29 cellular contexts compared by ENCODE assay signal in genomic region chr18:77031662-77032061, GRCh38.
DNase-seq lines count a peak whose midpoint lies in the region; ATAC-seq and TF ChIP-seq lines count a peak whose summit lies in the region.
"Had no signal": no experiment of that assay in that cellular context is flagged by ENCODE, and none has a peak within 500 bp of the region (broad histone marks: within the 10 kb centered on the region; RNA-seq: fewer than 3 reads in every experiment).

No MANE protein-coding gene starts in this region.

- no peak overlapping the region for H4K8ac ChIP-seq in neuronal stem cell (ENCODE audit: low read depth, low read length)

- H3K9ac ChIP-seq in neuronal stem cell (ENCODE audit: low read depth, low read length, poor library complexity), result no peak overlapping the region
- H3K9ac ChIP-seq: neural progenitor cell had no signal

- ATAC-seq in Right ventricle myocardium superior (ENCODE audit: poor library complexity), result peak; percentile 15
- no peak for ATAC-seq in central memory CD8-positive, alpha-beta T cell (replicated peaks; ENCODE audit: extremely low read depth, poor library complexity, severe bottlenecking)
- peak; percentile 34 for ATAC-seq in upper lobe of right lung
- ATAC-seq: A549; activated T-cell treated with anti-CD3 and anti-CD28 coated beads, Interleukin-2, amount 50 U/mL, for 72 hours; GM12878; K562; SK-N-SH treated with all-trans-retinoic acid at 6 μM for 48 hours; stimulated activated memory B cell treated with anti-CD40 and anti-IgM and Interleukin-4, amounts not matched to agents 10 μg/mL and 1 μg/mL and 100 μg/mL, for 72 hours; T-helper 17 cell had no signal

- no CpG with 5 or more reads among the region's 9 CpGs for WGBS in neuronal stem cell (ENCODE audit: extremely low coverage in 2 of 2, insufficient read length in 2 of 2, insufficient replicate concordance in 1 of 2), 2 donors

- H3K4me1 ChIP-seq in right atrium auricular region (peaks cover 0 to 6% of the 10 kb centered on the region in 2 donors), neuronal stem cell (ENCODE audit: control insufficient read depth in 2 of 2, insufficient read depth in 1 of 2, low read depth in 1 of 2, low read length in 2 of 2) (peaks cover 5 to 8% of the 10 kb centered on the region in 2 donors), upper lobe of right lung (no peaks in the 10 kb centered on the region), tibial artery (peaks cover 0 to 6% (median 0%) of the 10 kb centered on the region in 4 donors)
- H3K4me1 ChIP-seq: A549, neural progenitor cell had no signal

- intact Hi-C loops in Right ventricle myocardium superior (cut with DNase I) (no loop called here), upper lobe of right lung (cut with DNase I) (no loop called here), tibial artery (cut with DNase I; ENCODE audit: low total_unique reads) (no loop called here)

- peak overlapping the region; percentile 3 for H2AFZ ChIP-seq in neuronal stem cell (ENCODE audit: low read length)
- H2AFZ ChIP-seq: neural progenitor cell had no signal

- H4K91ac ChIP-seq in neuronal stem cell (ENCODE audit: low read depth, low read length, poor library complexity), result no peak overlapping the region

- peaks cover 58% of the 10 kb centered on the region for H3K4me1 Mint-ChIP-seq in central memory CD8-positive, alpha-beta T cell

- H3K27me3 Mint-ChIP-seq in central memory CD8-positive, alpha-beta T cell, result no peaks in the 10 kb centered on the region
- H3K27me3 Mint-ChIP-seq: memory B cell; stimulated activated memory B cell treated with anti-CD40 and anti-IgM and Interleukin-4, amounts not matched to agents 10 μg/mL and 1 μg/mL and 100 μg/mL, for 72 hours; T-helper 17 cell had no signal

- H3K4ac ChIP-seq in neuronal stem cell (ENCODE audit: low read length), result no peak overlapping the region

- H3K36me3 ChIP-seq in right atrium auricular region, result no peaks in the 10 kb centered on the region
- no peaks in the 10 kb centered on the region for H3K36me3 ChIP-seq in neuronal stem cell (replicated peaks in 1 of 2; ENCODE audit: control insufficient read depth in 2 of 2, insufficient read depth in 2 of 2, low read length in 2 of 2)
- no peaks in the 10 kb centered on the region for H3K36me3 ChIP-seq in upper lobe of right lung
- no peaks in the 10 kb centered on the region for H3K36me3 ChIP-seq in tibial artery
- H3K36me3 ChIP-seq: neural progenitor cell, sigmoid colon, thoracic aorta had no signal

- H3K14ac ChIP-seq in neuronal stem cell (ENCODE audit: low read length), result no peak overlapping the region

- H3K27ac Mint-ChIP-seq in central memory CD8-positive, alpha-beta T cell (ENCODE audit: low read depth), result peak overlapping the region; percentile 46
- H3K27ac Mint-ChIP-seq: stimulated activated memory B cell treated with anti-CD40 and anti-IgM and Interleukin-4, amounts not matched to agents 10 μg/mL and 1 μg/mL and 100 μg/mL, for 72 hours; T-helper 17 cell had no signal

- TF ChIP-seq CTCF in right atrium auricular region (IDR thresholded peaks at IDR 0.05) (no peak), upper lobe of right lung (IDR thresholded peaks at IDR 0.05) (no peak), tibial artery (IDR thresholded peaks at IDR 0.05) (no peak)

- H3K36me3 Mint-ChIP-seq in central memory CD8-positive, alpha-beta T cell (ENCODE audit: insufficient read depth), result peaks cover 41% of the 10 kb centered on the region
- H3K36me3 Mint-ChIP-seq: neural progenitor cell had no signal

- H3K4me2 ChIP-seq in neuronal stem cell (ENCODE audit: insufficient read depth, low read length, poor library complexity, severe bottlenecking), result no peak overlapping the region
- H3K4me2 ChIP-seq: A549, neural progenitor cell had no signal

- no peaks in the 10 kb centered on the region for H3K9me3 Mint-ChIP-seq in central memory CD8-positive, alpha-beta T cell
- H3K9me3 Mint-ChIP-seq: activated T-cell treated with anti-CD3 and anti-CD28 coated beads, Interleukin-2, amount 50 U/mL, for 72 hours had no signal

- peak overlapping the region; percentile 22 for H2BK15ac ChIP-seq in neuronal stem cell (ENCODE audit: low read length)

- no peak overlapping the region for H2BK120ac ChIP-seq in neuronal stem cell (ENCODE audit: low read depth, low read length)

- H3K79me1 ChIP-seq in neuronal stem cell (ENCODE audit: low read depth, low read length), result no peaks in the 10 kb centered on the region

- H3K18ac ChIP-seq in neuronal stem cell (ENCODE audit: low read length), result peak overlapping the region; percentile 48

- DNase-seq in Right ventricle myocardium superior (no peak), right atrium auricular region (ENCODE audit: low spot score) (no peak), neuronal stem cell (ENCODE audit: low spot score) (no peak), upper lobe of right lung (no peak), tibial artery (no peak), NCI-H1092 treated with DMSO at 0.1 percent for 48 hours (lab: John Stamatoyannopoulos, UW) (no peak), NCI-H2171 treated with DMSO at 0.1 percent for 48 hours (lab: John Stamatoyannopoulos, UW) (no peak)
- no peak for DNase-seq in central memory CD8-positive, alpha-beta T cell (ENCODE audit: low spot score in 2 of 2)
- DNase-seq: activated CD4-positive, CD25-positive, alpha-beta regulatory T cell; activated naive CD4-positive, alpha-beta T cell; activated T-cell treated with anti-CD3 and anti-CD28 coated beads, Interleukin-2, amount 50 U/mL, for 72 hours; DMS153; effector CD8-positive, alpha-beta T cell; H7; NCI-H1092; NCI-H187 treated with DMSO at 0.1 percent for 48 hours; NCI-H524 treated with DMSO at 0.1 percent for 48 hours; sigmoid colon; stimulated activated CD4-positive, alpha-beta T cell treated with anti-CD3 and anti-CD28 coated beads, Interleukin-12 subunit alpha, Interleukin-12 subunit beta, amount 100 ng/mL, for 4 hours; T-helper 17 cell had no signal

- H3K4me3 ChIP-seq in right atrium auricular region (no peak overlapping the region), neuronal stem cell (ENCODE audit: low read length in 2 of 2) (no peak overlapping the region), upper lobe of right lung (no peak overlapping the region), tibial artery (no peak overlapping the region)
- H3K4me3 ChIP-seq: A549, GM12878, K562, neural progenitor cell, sigmoid colon, thoracic aorta had no signal

- H2BK5ac ChIP-seq in neuronal stem cell (ENCODE audit: low read length), result no peak overlapping the region

- H3K4me3 Mint-ChIP-seq in central memory CD8-positive, alpha-beta T cell, result no peak overlapping the region
- H3K4me3 Mint-ChIP-seq: activated T-cell treated with anti-CD3 and anti-CD28 coated beads, Interleukin-2, amount 50 U/mL, for 72 hours; brain; memory B cell; neural progenitor cell; stimulated activated memory B cell treated with anti-CD40 and anti-IgM and Interleukin-4, amounts not matched to agents 10 μg/mL and 1 μg/mL and 100 μg/mL, for 72 hours; T-helper 17 cell had no signal

- H3K27ac ChIP-seq in right atrium auricular region (no peak overlapping the region), neuronal stem cell (replicated peaks; ENCODE audit: low read length) (no peak overlapping the region), upper lobe of right lung (no peak overlapping the region), tibial artery (no peak overlapping the region)
- H3K27ac ChIP-seq: A549, neural progenitor cell, sigmoid colon, thoracic aorta had no signal

- no peak overlapping the region for H2BK12ac ChIP-seq in neuronal stem cell (ENCODE audit: low read length)

- no peak overlapping the region for H3K23ac ChIP-seq in neuronal stem cell (ENCODE audit: low read depth, low read length, poor library complexity)

- H3K27me3 ChIP-seq in right atrium auricular region, result no peaks in the 10 kb centered on the region
- H3K27me3 ChIP-seq in neuronal stem cell (ENCODE audit: control insufficient read depth in 3 of 3, insufficient read depth in 3 of 3, low read depth in 1 of 3, low read length in 3 of 3), result no peaks in the 10 kb centered on the region
- H3K27me3 ChIP-seq in upper lobe of right lung, result no peaks in the 10 kb centered on the region
- no peaks in the 10 kb centered on the region for H3K27me3 ChIP-seq in tibial artery
- H3K27me3 ChIP-seq: neural progenitor cell, sigmoid colon had no signal

- H3K9me3 ChIP-seq in right atrium auricular region, result no peaks in the 10 kb centered on the region
- peaks cover 0 to 2% of the 10 kb centered on the region in 2 donors for H3K9me3 ChIP-seq in neuronal stem cell (replicated peaks in 1 of 2; ENCODE audit: control insufficient read depth in 2 of 2, insufficient read depth in 1 of 2, low read depth in 1 of 2, low read length in 2 of 2)
- no peaks in the 10 kb centered on the region for H3K9me3 ChIP-seq in upper lobe of right lung
- H3K9me3 ChIP-seq in tibial artery, result no peaks in the 10 kb centered on the region
- H3K9me3 ChIP-seq: A549, sigmoid colon, thoracic aorta had no signal

- H2AK5ac ChIP-seq in neuronal stem cell (ENCODE audit: low read depth, low read length), result peak overlapping the region; percentile 56
